ENCODE assay signal across 17 cellular contexts in the genomic region with DNA sequence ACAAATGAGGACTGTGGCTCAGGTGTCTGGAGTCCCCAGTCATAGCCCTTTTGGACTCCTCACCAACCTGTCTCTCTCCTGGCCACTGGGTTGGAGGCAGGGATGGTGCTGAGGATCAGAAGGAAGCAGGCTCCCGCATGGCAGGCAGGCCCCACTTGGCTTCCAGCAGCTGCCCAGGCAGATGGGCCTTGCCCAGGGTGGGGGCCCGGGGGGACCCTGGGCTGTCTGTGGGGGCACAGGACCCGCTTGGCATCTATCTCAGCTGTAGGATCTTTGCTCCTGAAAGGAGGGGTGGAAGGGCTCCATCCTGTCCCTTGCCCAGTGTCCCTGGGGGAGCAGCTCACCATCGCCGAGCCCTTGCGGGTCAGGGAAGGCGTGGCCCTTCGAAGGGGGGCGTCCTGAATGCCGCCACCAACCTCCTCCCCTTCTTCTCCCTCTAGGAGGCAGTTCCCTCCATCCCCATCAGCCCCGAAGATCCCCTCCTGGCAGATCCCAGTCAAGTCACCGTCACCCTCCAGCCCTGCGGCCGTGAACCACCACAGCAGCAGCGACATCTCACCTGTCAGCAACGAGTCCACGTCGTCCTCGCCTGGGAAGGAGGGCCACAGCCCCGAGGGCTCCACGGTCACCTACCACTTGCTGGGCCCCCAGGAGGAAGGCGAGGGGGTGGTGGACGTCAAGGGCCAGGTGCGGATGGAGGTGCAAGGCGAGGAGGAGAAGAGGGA.
DNase-seq lines count a peak whose midpoint lies in the region; ATAC-seq, FAIRE-seq and TF ChIP-seq lines count a peak whose summit lies in the region.
"Had no signal": no experiment of that assay in that cellular context is flagged by ENCODE, and none has a peak within 500 bp of the region (broad histone marks: within the 10 kb centered on the region; RNA-seq: fewer than 3 reads in every experiment).

No MANE protein-coding gene starts in this region.

- WGBS in IMR-90 (ENCODE audit: extremely low coverage in 2 of 2, insufficient read length in 1 of 2), 2 experiments, result 88% methylated on average over 12 of the region's 25 CpGs; no CpG with 5 or more reads in 1 of the 2 experiments
- 80% methylated on average over 8 of the region's 25 CpGs; no CpG with 5 or more reads in 1 of the 2 experiments for WGBS in H1 (ENCODE audit: extremely low coverage in 1 of 2, insufficient coverage in 1 of 2, insufficient read length in 1 of 2, insufficient replicate concordance in 2 of 2, low coverage in 1 of 2, low lambda C conversion rate in 2 of 2, missing lambda C conversion rate in 1 of 2), 2 experiments
- 91% methylated on average over 16 of the region's 25 CpGs for WGBS in right lobe of liver (ENCODE audit: insufficient coverage, low coverage, low lambda C conversion rate, missing lambda C conversion rate)
- WGBS in thyroid gland, 2 donors, result 93 to 94% methylated on average over 22 to 25 of the region's 25 CpGs

- H3K4ac ChIP-seq in IMR-90 (ENCODE audit: low read depth, low read length) (no peak overlapping the region), H1 (replicated peaks; ENCODE audit: insufficient read length, low read depth, low read length) (no peak overlapping the region)

- H3K79me1 ChIP-seq in IMR-90 (ENCODE audit: low read depth in 1 of 2, low read length in 2 of 2) (no peaks in the 10 kb centered on the region), H1 (ENCODE audit: low read depth, low read length) (no peaks in the 10 kb centered on the region)

- H3K36me3 ChIP-seq in IMR-90 (ENCODE audit: control insufficient read depth, insufficient read depth, low read length), result peaks cover 18% of the 10 kb centered on the region; the same call in 1 of the 2 replicates
- H3K36me3 ChIP-seq in H1 (ENCODE audit: control insufficient read depth in 2 of 4, insufficient read depth in 4 of 4, low read length in 3 of 4), result no peaks in the 10 kb centered on the region; a peak in 2 of 8 replicates
- peaks cover 0 to 16% (median 2%) of the 10 kb centered on the region in 4 donors for H3K36me3 ChIP-seq in right lobe of liver
- H3K36me3 ChIP-seq in thyroid gland, result peaks cover 0 to 2% of the 10 kb centered on the region in 2 donors

- dilution Hi-C loops in IMR-90 (cut with HindIII; ENCODE audit: low sequenced_read_pairs, unreplicated experiment), result no loop called here

- H3K23me2 ChIP-seq in H1 (ENCODE audit: low read depth, low read length), result no peaks in the 10 kb centered on the region; the same call in 1 of the 2 replicates

- H4K91ac ChIP-seq in IMR-90 (ENCODE audit: insufficient read depth, low read depth, low read length) (no peak overlapping the region), H1 (replicated peaks; ENCODE audit: insufficient read length, low read length) (no peak overlapping the region)

- H2AK5ac ChIP-seq in IMR-90 (ENCODE audit: low read depth, low read length), result no peak overlapping the region
- H2AK5ac ChIP-seq in H1 (ENCODE audit: low read depth, low read length), result no peak overlapping the region

- H3K14ac ChIP-seq in IMR-90 (replicated peaks; ENCODE audit: low read depth, low read length) (no peak overlapping the region), H1 (ENCODE audit: insufficient read length) (no peak overlapping the region)

- H3K27me3 ChIP-seq in IMR-90 (ENCODE audit: control insufficient read depth, insufficient read depth, low read length), result no peaks in the 10 kb centered on the region
- no peaks in the 10 kb centered on the region for H3K27me3 ChIP-seq in H1 (replicated peaks in 1 of 4; ENCODE audit: control insufficient read depth in 3 of 4, extremely low read depth in 1 of 4, insufficient read depth in 3 of 4, low read length in 3 of 4)
- no peaks in the 10 kb centered on the region for H3K27me3 ChIP-seq in right lobe of liver
- no peaks in the 10 kb centered on the region for H3K27me3 ChIP-seq in thyroid gland
- H3K27me3 ChIP-seq: testis had no signal

- H4K8ac ChIP-seq in IMR-90 (ENCODE audit: low read depth in 2 of 2, low read length in 2 of 2), result no peak overlapping the region
- H4K8ac ChIP-seq in H1 (ENCODE audit: extremely low read depth, insufficient read depth, low read length), result no peak overlapping the region

- TF ChIP-seq RAD21 in IMR-90 (IDR thresholded peaks at IDR 0.05; ENCODE audit: low read length) (no peak), H1 (IDR thresholded peaks at IDR 0.05 in 1 of 2, conservative IDR thresholded peaks at IDR 0.05 in 1 of 2; ENCODE audit: low read depth in 2 of 2, low read length in 2 of 2) (no peak)

- H2BK5ac ChIP-seq in IMR-90 (ENCODE audit: low read depth, low read length, poor library complexity, severe bottlenecking) (no peak overlapping the region), H1 (ENCODE audit: low read depth, low read length) (no peak overlapping the region; the same call in 1 of the 2 replicates)

- intact Hi-C loops in IMR-90 (cut with micrococcal nuclease) (no loop called here), right lobe of liver (cut with DNase I) (no loop called here), thyroid gland (cut with DNase I) (no loop called here)

- H3K4me2 ChIP-seq in IMR-90 (ENCODE audit: low read depth, low read length), result no peak overlapping the region
- H3K4me2 ChIP-seq in H1 (ENCODE audit: insufficient read depth in 1 of 2, low read depth in 2 of 2, low read length in 2 of 2), result no peak overlapping the region

- H2BK15ac ChIP-seq in IMR-90 (ENCODE audit: low read depth, low read length), result no peak overlapping the region
- no peak overlapping the region for H2BK15ac ChIP-seq in H1 (ENCODE audit: low read length)

- H3K4me1 ChIP-seq in IMR-90 (ENCODE audit: control insufficient read depth, insufficient read depth, low read length) (peaks cover 6% of the 10 kb centered on the region; the same call in 1 of the 2 replicates), H1 (replicated peaks in 1 of 4; ENCODE audit: control insufficient read depth in 3 of 4, insufficient read depth in 4 of 4, low read length in 3 of 4) (peaks cover 4 to 25% (median 17%) of the 10 kb centered on the region in 4 experiments), right lobe of liver (peaks cover 0 to 22% (median 8%) of the 10 kb centered on the region in 4 donors), thyroid gland (peaks cover 35 to 48% of the 10 kb centered on the region in 2 donors)
- H3K4me1 ChIP-seq: psoas muscle had no signal

- H3K4me3 ChIP-seq in IMR-90 (ENCODE audit: insufficient read depth, low read depth, low read length), result no peak overlapping the region
- no peak overlapping the region for H3K4me3 ChIP-seq in H1 (ENCODE audit: extremely low read depth in 1 of 4, insufficient read depth in 2 of 4, low read depth in 3 of 4, low read length in 4 of 4)
- no peak overlapping the region for H3K4me3 ChIP-seq in right lobe of liver
- no peak overlapping the region for H3K4me3 ChIP-seq in thyroid gland (replicated peaks in 1 of 3)
- H3K4me3 ChIP-seq: psoas muscle, testis had no signal

- H3K23ac ChIP-seq in IMR-90 (ENCODE audit: low read depth, low read length), result no peak overlapping the region
- no peak overlapping the region for H3K23ac ChIP-seq in H1 (ENCODE audit: insufficient read length)

- in situ Hi-C loops in IMR-90 (cut with MboI; ENCODE audit: low sequenced_read_pairs), result no loop called here

- H4K20me1 ChIP-seq in IMR-90 (ENCODE audit: insufficient read depth, low read length), result no peaks in the 10 kb centered on the region
- no peaks in the 10 kb centered on the region for H4K20me1 ChIP-seq in H1 (replicated peaks in 1 of 2; ENCODE audit: control insufficient read depth in 1 of 2, insufficient read depth in 2 of 2, low read length in 2 of 2)

- H2AFZ ChIP-seq in IMR-90 (replicated peaks; ENCODE audit: low read length, poor library complexity), result no peak overlapping the region
- no peak overlapping the region for H2AFZ ChIP-seq in H1 (ENCODE audit: low read length)

- H2BK20ac ChIP-seq in IMR-90 (ENCODE audit: low read depth, low read length), result no peak overlapping the region
- H2BK20ac ChIP-seq in H1 (ENCODE audit: low read length), result no peak overlapping the region

- H3K27ac ChIP-seq in IMR-90 (ENCODE audit: insufficient read depth, low read length) (no peak overlapping the region), H1 (ENCODE audit: low read depth, low read length) (no peak overlapping the region), right lobe of liver (peak overlapping the region in 2 of 3 donors; percentile 39 to 40), thyroid gland (peak overlapping the region; percentile 16 to 72 (median 52))
- H3K27ac ChIP-seq: psoas muscle, testis had no signal

- no peak overlapping the region for H4K5ac ChIP-seq in IMR-90 (ENCODE audit: low read depth, low read length)
- no peak overlapping the region for H4K5ac ChIP-seq in H1 (ENCODE audit: insufficient read length, low read depth, low read length)

- no peak for TF ChIP-seq EP300 in H1 (IDR thresholded peaks at IDR 0.05; ENCODE audit: borderline replicate concordance in 1 of 2, low read depth in 2 of 2, low read length in 2 of 2)

- CTCF ChIA-PET in IMR-90 (lab: Yijun Ruan, JAX) (no interaction called here), H1 (lab: Charles Lee; ENCODE audit: partially characterized antibody) (interaction anchor here (0.5 to 2.8 kb wide), 17 partner anchors 10 to 1645 kb away, joined by 3 to 10 read pairs (median 4); no protein-coding TSS in a partner anchor)

- 0 out of 2 replicates have a peak overlapping the region, but pooled peaks have one; percentile 55 for H2BK12ac ChIP-seq in H1 (ENCODE audit: low read depth, low read length)

- no TSS peak for BruUV-seq in IMR-90 (replicated peaks; lab: Mats Ljungman, UMichigan)

- no peaks in the 10 kb centered on the region for H3K79me2 ChIP-seq in H1 (ENCODE audit: control insufficient read depth in 1 of 2, insufficient read depth in 2 of 2, low read length in 2 of 2)

- no peak for TF ChIP-seq CTCF in IMR-90 (conservative IDR thresholded peaks at IDR 0.05; ENCODE audit: low read depth, low read length)
- no peak for TF ChIP-seq CTCF in H1 (IDR thresholded peaks at IDR 0.05; ENCODE audit: control extremely low read depth in 1 of 3, insufficient read depth in 1 of 3, low read depth in 1 of 3, low read length in 3 of 3)
- no peak for TF ChIP-seq CTCF in right lobe of liver (IDR thresholded peaks at IDR 0.05)
- no peak for TF ChIP-seq CTCF in thyroid gland (IDR thresholded peaks at IDR 0.05)

- DNase-seq in IMR-90 (no peak), H1 (ENCODE audit: low read depth in 1 of 2, low spot score in 2 of 2) (no peak), right lobe of liver (peak; percentile 18 to 57 (median 44)), thyroid gland (no peak), SIG-M5 treated with dmso at 0.1 percent for 504 hours (lab: John Stamatoyannopoulos, UW; ENCODE audit: unreplicated experiment) (no peak)
- no peak for DNase-seq in stimulated activated CD4-positive, alpha-beta T cell treated with anti-CD3 and anti-CD28 coated beads, Interleukin-4, amount 100 ng/mL, for 4 hours
- DNase-seq: activated CD4-positive, alpha-beta T cell treated with anti-CD3 and anti-CD28 coated beads for 4 hours; activated effector memory CD4-positive, alpha-beta T cell treated with Interleukin-2 at 50 U/mL for 16 hours; GF-D8; KBM-7; kidney glomerular epithelial cell; NCI-H2029; NK-92 treated with Interleukin-12 subunit alpha and Interleukin-12 subunit beta, amount 100 ng/mL, for 24 hours had no signal

- H3K9me1 ChIP-seq in IMR-90 (ENCODE audit: insufficient read depth, low read length), result peaks cover 2% of the 10 kb centered on the region; the same call in 1 of the 2 replicates

- H3K9ac ChIP-seq in IMR-90 (ENCODE audit: low read depth, low read length) (no peak overlapping the region), H1 (replicated peaks in 1 of 4; ENCODE audit: extremely low read depth in 1 of 4, low read depth in 3 of 4, low read length in 3 of 4) (no peak overlapping the region)

- H3K9me3 ChIP-seq in IMR-90 (ENCODE audit: control insufficient read depth, insufficient read depth, low read length) (no peaks in the 10 kb centered on the region), H1 (ENCODE audit: insufficient read depth in 2 of 2, low read depth in 1 of 2, low read length in 1 of 2) (no peaks in the 10 kb centered on the region), right lobe of liver (no peaks in the 10 kb centered on the region), thyroid gland (no peaks in the 10 kb centered on the region)
- H3K9me3 ChIP-seq: psoas muscle, testis had no signal

- ATAC-seq in IMR-90 (ENCODE audit: low read depth), result no peak
- peak in 2 of 4 donors; percentile 29 to 31 for ATAC-seq in right lobe of liver
- ATAC-seq in GM19463 (IDR thresholded peaks at IDR 0.05; ENCODE audit: unreplicated experiment), result no peak

- H3K56ac ChIP-seq in IMR-90 (ENCODE audit: extremely low read depth, insufficient read depth, low read length), result no peak overlapping the region
- H3K56ac ChIP-seq in H1 (replicated peaks; ENCODE audit: insufficient read length, low read depth, low read length), result no peak overlapping the region

- no peak overlapping the region; the same call in 1 of the 2 replicates for H2BK120ac ChIP-seq in IMR-90 (ENCODE audit: low read depth, low read length)
- no peak overlapping the region for H2BK120ac ChIP-seq in H1 (replicated peaks; ENCODE audit: low read depth, low read length)

- H3K18ac ChIP-seq in IMR-90 (ENCODE audit: low read depth, low read length), result no peak overlapping the region
- no peak overlapping the region for H3K18ac ChIP-seq in H1 (ENCODE audit: extremely low read depth, low read length)

- FAIRE-seq in H1 (lab: Jason Lieb, UNC), result no peak
- FAIRE-seq: frontal cortex had no signal

- TF ChIP-seq POLR2A in IMR-90 (IDR thresholded peaks at IDR 0.05; ENCODE audit: low read depth, low read length) (no peak), H1 (IDR thresholded peaks at IDR 0.05; ENCODE audit: control extremely low read depth in 1 of 2, low read depth in 2 of 2, low read length in 2 of 2) (no peak), right lobe of liver (IDR thresholded peaks at IDR 0.05) (no peak), thyroid gland (IDR thresholded peaks at IDR 0.05) (no peak)

- POLR2A ChIA-PET in IMR-90 (lab: Charles Lee; ENCODE audit: unreplicated experiment), result no interaction called here
- POLR2A ChIA-PET in H1 (lab: Charles Lee; ENCODE audit: partially characterized antibody), result interaction anchor here (0.6 kb wide), 1 partner anchor 8 kb away, joined by 3 read pairs; no protein-coding TSS in a partner anchor

- peak overlapping the region; percentile 44 for H2AK9ac ChIP-seq in IMR-90 (replicated peaks; ENCODE audit: low read depth, low read length, poor library complexity)

Comparison
In these comparisons a context has a peak if more than half of its experiments do, and no peak if none do; other contexts are left out.
1. DNase-seq: peak in right lobe of liver (3 of 3); none in IMR-90 (single experiment), H1 (0 of 2), thyroid gland (0 of 2), SIG-M5 treated with dmso at 0.1 percent for 504 hours (single experiment) and stimulated activated CD4-positive, alpha-beta T cell treated with anti-CD3 and anti-CD28 coated beads, Interleukin-4, amount 100 ng/mL, for 4 hours (0 of 2).
2. H3K27ac ChIP-seq: peak in right lobe of liver (2 of 3) and thyroid gland (3 of 3); none in IMR-90 (single experiment) and H1 (single experiment).